ENCODE assay signal across 14 cellular contexts in the genomic region with DNA sequence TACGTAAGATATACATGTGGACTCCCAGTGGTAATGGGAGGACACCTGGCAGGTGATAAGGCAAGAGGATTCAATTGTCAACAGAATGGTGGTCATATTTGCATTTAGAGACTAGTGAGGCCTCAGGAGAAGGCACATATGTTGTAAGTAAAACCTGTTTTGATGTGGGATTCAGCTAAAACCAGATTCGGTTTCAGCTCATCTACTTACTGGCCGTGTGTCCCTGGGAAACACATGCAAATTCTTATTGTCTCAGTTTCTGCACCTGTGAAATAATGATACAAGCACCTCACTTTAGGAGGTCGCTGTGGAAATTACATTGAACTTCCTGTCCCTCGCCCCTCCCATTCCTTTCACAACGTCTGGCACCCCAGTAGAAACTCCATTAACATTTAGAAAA.
DNase-seq lines count a peak whose midpoint lies in the region; ATAC-seq and TF ChIP-seq lines count a peak whose summit lies in the region.
"Had no signal": no experiment of that assay in that cellular context is flagged by ENCODE, and none has a peak within 500 bp of the region (broad histone marks: within the 10 kb centered on the region; RNA-seq: fewer than 3 reads in every experiment).

No MANE protein-coding gene starts in this region.

- 78% methylated on average over 6 of the region's 6 CpGs for WGBS in esophagus muscularis mucosa

- TF ChIP-seq CTCF in esophagus muscularis mucosa (IDR thresholded peaks at IDR 0.05) (no peak), GM20000 (IDR thresholded peaks at IDR 0.05; ENCODE audit: extremely low read depth, missing control alignments) (no peak), ascending aorta (IDR thresholded peaks at IDR 0.05) (no peak)

- H3K27ac ChIP-seq in esophagus muscularis mucosa (replicated peaks in 1 of 4) (peak overlapping the region in 3 of 4 donors; percentile 0 to 42 (median 29)), ascending aorta (no peak overlapping the region)

- H3K27me3 ChIP-seq in esophagus muscularis mucosa (no peaks in the 10 kb centered on the region), ascending aorta (no peaks in the 10 kb centered on the region)

- H3K4me1 ChIP-seq in esophagus muscularis mucosa: peaks cover 0 to 28% (median 20%) of the 10 kb centered on the region in 4 donors
- peaks cover 0 to 7% of the 10 kb centered on the region in 2 donors for H3K4me1 ChIP-seq in ascending aorta

- no peak overlapping the region for H3K4me3 ChIP-seq in esophagus muscularis mucosa
- no peak overlapping the region for H3K4me3 ChIP-seq in ascending aorta

- DNase-seq in esophagus muscularis mucosa (ENCODE audit: extremely low spot score): no peak
- no peak for DNase-seq in GM03348 (ENCODE audit: low spot score)
- DNase-seq in GM20000 (ENCODE audit: low spot score): no peak
- DNase-seq in ascending aorta (ENCODE audit: low spot score in 2 of 2): no peak
- DNase-seq: NCI-H1417 treated with DMSO at 0.1 percent for 48 hours; NCI-H510A treated with DMSO at 0.1 percent for 48 hours; Right ventricle myocardium superior; stimulated activated CD4-positive, alpha-beta T cell treated with anti-CD3 and anti-CD28 coated beads, Interleukin-2, amount 100 ng/mL, for 48 hours; stimulated activated naive CD4-positive, alpha-beta T cell treated with Interleukin-2 at 50 U/mL for 16 hours had no signal

- no peak for TF ChIP-seq POLR2A in esophagus muscularis mucosa (IDR thresholded peaks at IDR 0.05; ENCODE audit: low read depth)

- no peak for TF ChIP-seq EP300 in esophagus muscularis mucosa (IDR thresholded peaks at IDR 0.05)

- H3K9me3 ChIP-seq in esophagus muscularis mucosa: no peaks in the 10 kb centered on the region
- H3K9me3 ChIP-seq in ascending aorta: no peaks in the 10 kb centered on the region

- ATAC-seq in GM19035 (IDR thresholded peaks at IDR 0.05; ENCODE audit: unreplicated experiment) (peak; percentile 75), HG02610 (IDR thresholded peaks at IDR 0.05; ENCODE audit: unreplicated experiment) (peak; percentile 84), HG03354 (IDR thresholded peaks at IDR 0.05; ENCODE audit: poor library complexity, severe bottlenecking, unreplicated experiment) (peak; percentile 84), GM18907 (IDR thresholded peaks at IDR 0.05; ENCODE audit: unreplicated experiment) (no peak)
- ATAC-seq: HepG2 had no signal

- H3K36me3 ChIP-seq in esophagus muscularis mucosa (no peaks in the 10 kb centered on the region), ascending aorta (no peaks in the 10 kb centered on the region)

- intact Hi-C loops in esophagus muscularis mucosa (cut with DNase I): no loop called here
- intact Hi-C loops in ascending aorta (cut with DNase I): no loop called here

Comparison
In these comparisons a context has a peak if more than half of its experiments do, and no peak if none do; other contexts are left out.
1. H3K27ac ChIP-seq: peak in esophagus muscularis mucosa (3 of 4); none in ascending aorta (0 of 2).